ENCODE assay signal across 1 cellular context in the genomic region with DNA sequence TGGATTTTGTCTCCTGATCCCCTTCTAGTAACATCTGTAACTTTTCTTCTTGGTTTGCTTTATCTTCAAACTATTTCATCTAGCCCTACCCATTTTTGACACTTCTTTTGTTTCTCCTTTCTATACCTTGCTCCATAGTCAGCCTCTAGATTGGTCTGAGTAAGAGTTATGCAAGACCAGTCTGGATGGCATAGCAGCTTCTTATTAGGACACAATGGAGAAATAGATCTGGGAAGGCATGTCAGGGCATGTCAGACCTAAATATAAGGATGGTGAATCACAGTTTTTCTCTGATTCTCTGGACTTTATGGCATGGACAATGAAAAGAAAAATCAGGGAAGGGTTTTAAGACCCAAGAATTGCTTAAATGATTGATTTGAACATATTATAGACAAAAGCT.
TF ChIP-seq lines count a peak whose summit lies in the region.

No MANE protein-coding gene starts in this region.

TF ChIP-seq in HepG2, 621 proteins besides CTCF, POLR2A, EP300 and RAD21 (continued from another document):
- TF ChIP-seq, protein P1, sequence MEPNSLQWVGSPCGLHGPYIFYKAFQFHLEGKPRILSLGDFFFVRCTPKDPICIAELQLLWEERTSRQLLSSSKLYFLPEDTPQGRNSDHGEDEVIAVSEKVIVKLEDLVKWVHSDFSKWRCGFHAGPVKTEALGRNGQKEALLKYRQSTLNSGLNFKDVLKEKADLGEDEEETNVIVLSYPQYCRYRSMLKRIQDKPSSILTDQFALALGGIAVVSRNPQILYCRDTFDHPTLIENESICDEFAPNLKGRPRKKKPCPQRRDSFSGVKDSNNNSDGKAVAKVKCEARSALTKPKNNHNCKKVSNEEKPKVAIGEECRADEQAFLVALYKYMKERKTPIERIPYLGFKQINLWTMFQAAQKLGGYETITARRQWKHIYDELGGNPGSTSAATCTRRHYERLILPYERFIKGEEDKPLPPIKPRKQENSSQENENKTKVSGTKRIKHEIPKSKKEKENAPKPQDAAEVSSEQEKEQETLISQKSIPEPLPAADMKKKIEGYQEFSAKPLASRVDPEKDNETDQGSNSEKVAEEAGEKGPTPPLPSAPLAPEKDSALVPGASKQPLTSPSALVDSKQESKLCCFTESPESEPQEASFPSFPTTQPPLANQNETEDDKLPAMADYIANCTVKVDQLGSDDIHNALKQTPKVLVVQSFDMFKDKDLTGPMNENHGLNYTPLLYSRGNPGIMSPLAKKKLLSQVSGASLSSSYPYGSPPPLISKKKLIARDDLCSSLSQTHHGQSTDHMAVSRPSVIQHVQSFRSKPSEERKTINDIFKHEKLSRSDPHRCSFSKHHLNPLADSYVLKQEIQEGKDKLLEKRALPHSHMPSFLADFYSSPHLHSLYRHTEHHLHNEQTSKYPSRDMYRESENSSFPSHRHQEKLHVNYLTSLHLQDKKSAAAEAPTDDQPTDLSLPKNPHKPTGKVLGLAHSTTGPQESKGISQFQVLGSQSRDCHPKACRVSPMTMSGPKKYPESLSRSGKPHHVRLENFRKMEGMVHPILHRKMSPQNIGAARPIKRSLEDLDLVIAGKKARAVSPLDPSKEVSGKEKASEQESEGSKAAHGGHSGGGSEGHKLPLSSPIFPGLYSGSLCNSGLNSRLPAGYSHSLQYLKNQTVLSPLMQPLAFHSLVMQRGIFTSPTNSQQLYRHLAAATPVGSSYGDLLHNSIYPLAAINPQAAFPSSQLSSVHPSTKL (CRISPR knock-in tag; IDR thresholded peaks at IDR 0.05) = no peak
- no peak for TF ChIP-seq ZBTB7A (CRISPR knock-in tag; IDR thresholded peaks at IDR 0.05)
- TF ChIP-seq RBAK (CRISPR knock-in tag; IDR thresholded peaks at IDR 0.05) = no peak
- TF ChIP-seq, protein P2, sequence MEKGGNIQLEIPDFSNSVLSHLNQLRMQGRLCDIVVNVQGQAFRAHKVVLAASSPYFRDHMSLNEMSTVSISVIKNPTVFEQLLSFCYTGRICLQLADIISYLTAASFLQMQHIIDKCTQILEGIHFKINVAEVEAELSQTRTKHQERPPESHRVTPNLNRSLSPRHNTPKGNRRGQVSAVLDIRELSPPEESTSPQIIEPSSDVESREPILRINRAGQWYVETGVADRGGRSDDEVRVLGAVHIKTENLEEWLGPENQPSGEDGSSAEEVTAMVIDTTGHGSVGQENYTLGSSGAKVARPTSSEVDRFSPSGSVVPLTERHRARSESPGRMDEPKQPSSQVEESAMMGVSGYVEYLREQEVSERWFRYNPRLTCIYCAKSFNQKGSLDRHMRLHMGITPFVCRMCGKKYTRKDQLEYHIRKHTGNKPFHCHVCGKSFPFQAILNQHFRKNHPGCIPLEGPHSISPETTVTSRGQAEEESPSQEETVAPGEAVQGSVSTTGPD (CRISPR knock-in tag; IDR thresholded peaks at IDR 0.05) = no peak
- TF ChIP-seq MXD4 (CRISPR knock-in tag; IDR thresholded peaks at IDR 0.05) = no peak
- TF ChIP-seq NR3C1 (CRISPR knock-in tag; IDR thresholded peaks at IDR 0.05) = no peak
TF ChIP-seq in HepG2: peak in this region for 2.
